23 cellular contexts compared by ENCODE assay signal in genomic region chr18:35826477-35826876, GRCh38.
DNase-seq lines count a peak whose midpoint lies in the region; ATAC-seq and TF ChIP-seq lines count a peak whose summit lies in the region.
"Had no signal": no experiment of that assay in that cellular context is flagged by ENCODE, and none has a peak within 500 bp of the region (broad histone marks: within the 10 kb centered on the region; RNA-seq: fewer than 3 reads in every experiment).

No MANE protein-coding gene starts in this region.

- no peak for DNase-seq in H9
- no peak for DNase-seq in Karpas-422
- peak; percentile 53 for DNase-seq in endodermal cell
- DNase-seq in mesendoderm: no peak
- DNase-seq in HUDEP-2 (lab: John Stamatoyannopoulos, UW; ENCODE audit: unreplicated experiment in 76 of 76): no peak
- DNase-seq: Calu3; CD8-positive, alpha-beta T cell; GF-D8; GOT3; Kasumi-1; MG63; NCI-H1092; NCI-H1694; NCI-H2081 treated with DMSO at 0.1 percent for 48 hours; NCI-H524; NCI-H82; PC-9 had no signal

- H2BK12ac ChIP-seq in H9 (ENCODE audit: insufficient read length, low read depth, low read length): peak overlapping the region; percentile 99

- H3K27ac ChIP-seq in H9 (ENCODE audit: insufficient read length, low read depth, low read length): peak overlapping the region; percentile 96
- H3K27ac ChIP-seq in Karpas-422 (ENCODE audit: low read length): no peak overlapping the region
- H3K27ac ChIP-seq in endodermal cell (ENCODE audit: low read depth, low read length): no peak overlapping the region
- no peak overlapping the region for H3K27ac ChIP-seq in mesendoderm (ENCODE audit: low read depth, low read length)
- H3K27ac ChIP-seq: BLaER1 treated with 17β-estradiol and CSF1 and Interleukin-3, amounts not matched to agents 10 nM and 100 nM; PC-9; RWPE1; SJSA1 had no signal

- no peak overlapping the region for H3K4me3 ChIP-seq in Karpas-422 (ENCODE audit: low read length)
- H3K4me3 ChIP-seq in endodermal cell (ENCODE audit: low read length): no peak overlapping the region
- no peak overlapping the region for H3K4me3 ChIP-seq in mesendoderm (ENCODE audit: low read length)
- H3K4me3 ChIP-seq: BLaER1 treated with 17β-estradiol and CSF1 and Interleukin-3, amounts not matched to agents 10 nM and 100 nM; MG63; PC-9; SJSA1 had no signal

- H2BK120ac ChIP-seq in H9 (ENCODE audit: low read depth, low read length, poor library complexity, severe bottlenecking) (peak overlapping the region; percentile 95), mesendoderm (ENCODE audit: low read depth, low read length) (peak overlapping the region; percentile 1)

- H3K56ac ChIP-seq in H9 (ENCODE audit: insufficient read length, low read depth, low read length): peak overlapping the region; percentile 70
- no peak overlapping the region for H3K56ac ChIP-seq in mesendoderm (ENCODE audit: low read length)

- no peak overlapping the region for H2AFZ ChIP-seq in H9 (ENCODE audit: low read length)
- peak overlapping the region; percentile 80; the same call in 1 of the 2 replicates for H2AFZ ChIP-seq in Karpas-422 (ENCODE audit: low read length)
- H2AFZ ChIP-seq: PC-9 had no signal

- H2BK20ac ChIP-seq in H9 (ENCODE audit: low read depth, low read length, poor library complexity, severe bottlenecking): peak overlapping the region; percentile 98

- peaks cover 12 to 35% (median 33%) of the 10 kb centered on the region in 3 experiments for H3K36me3 Mint-ChIP-seq in H9 (ENCODE audit: insufficient read depth in 1 of 3, low read depth in 3 of 3)
- peaks cover 18% of the 10 kb centered on the region for H3K36me3 Mint-ChIP-seq in endodermal cell (ENCODE audit: low read depth)
- H3K36me3 Mint-ChIP-seq: CD8-positive, alpha-beta T cell; IgD-negative memory B cell had no signal

- H3K14ac ChIP-seq in H9 (ENCODE audit: insufficient read depth, low read length): peak overlapping the region; percentile 51; the same call in 1 of the 2 replicates

- no peaks in the 10 kb centered on the region for H3K27me3 Mint-ChIP-seq in H9 (ENCODE audit: low read depth)
- no peaks in the 10 kb centered on the region for H3K27me3 Mint-ChIP-seq in endodermal cell (ENCODE audit: insufficient read depth)
- H3K27me3 Mint-ChIP-seq: IgD-negative memory B cell had no signal

- H3K36me3 ChIP-seq in Karpas-422 (ENCODE audit: insufficient read depth, low read length) (no peaks in the 10 kb centered on the region; the same call in 1 of the 2 replicates), endodermal cell (ENCODE audit: control insufficient read depth, insufficient read depth, low read length) (no peaks in the 10 kb centered on the region), mesendoderm (ENCODE audit: control insufficient read depth, insufficient read depth, low read length) (no peaks in the 10 kb centered on the region)
- H3K36me3 ChIP-seq: BLaER1 treated with 17β-estradiol and CSF1 and Interleukin-3, amounts not matched to agents 10 nM and 100 nM; MG63; SJSA1 had no signal

- no peaks in the 10 kb centered on the region for H3K79me2 ChIP-seq in H9 (ENCODE audit: insufficient read depth, low read length)
- no peaks in the 10 kb centered on the region for H3K79me2 ChIP-seq in Karpas-422 (ENCODE audit: low read length)
- H3K79me2 ChIP-seq in mesendoderm (ENCODE audit: control insufficient read depth, insufficient read depth, low read length): no peaks in the 10 kb centered on the region

- H3K9me2 ChIP-seq in Karpas-422 (replicated peaks; ENCODE audit: insufficient read depth, low read length): no peaks in the 10 kb centered on the region

- H3K79me1 ChIP-seq in H9 (ENCODE audit: insufficient read depth, low read depth, low read length, poor library complexity, severe bottlenecking) (no peaks in the 10 kb centered on the region), mesendoderm (ENCODE audit: low read length) (no peaks in the 10 kb centered on the region)

- H3K18ac ChIP-seq in H9 (ENCODE audit: insufficient read length, low read depth, low read length) (peak overlapping the region; percentile 80), mesendoderm (ENCODE audit: low read length) (peak overlapping the region; percentile 46)

- H3K4me1 Mint-ChIP-seq in H9: peaks cover 41 to 54% of the 10 kb centered on the region in 2 experiments
- H3K4me1 Mint-ChIP-seq in endodermal cell: peaks cover 10% of the 10 kb centered on the region
- H3K4me1 Mint-ChIP-seq: IgD-negative memory B cell had no signal

- H3K4me1 ChIP-seq in H9 (ENCODE audit: insufficient read depth, low read length): peaks cover 13% of the 10 kb centered on the region
- H3K4me1 ChIP-seq in Karpas-422 (ENCODE audit: low read length): peaks cover 22% of the 10 kb centered on the region
- peaks cover 2% of the 10 kb centered on the region for H3K4me1 ChIP-seq in endodermal cell (ENCODE audit: control insufficient read depth, insufficient read depth, low read length)
- peaks cover 1% of the 10 kb centered on the region for H3K4me1 ChIP-seq in mesendoderm (ENCODE audit: control insufficient read depth, low read depth, low read length)
- H3K4me1 ChIP-seq: SJSA1 had no signal

- H3K23ac ChIP-seq in H9 (ENCODE audit: insufficient read length, low read depth, low read length): no peak overlapping the region
- no peak overlapping the region for H3K23ac ChIP-seq in mesendoderm (ENCODE audit: low read length)

- no peak overlapping the region for H3K4me3 Mint-ChIP-seq in H9
- H3K4me3 Mint-ChIP-seq in endodermal cell: no peak overlapping the region
- H3K4me3 Mint-ChIP-seq: CD8-positive, alpha-beta T cell; IgD-negative memory B cell had no signal

- H3K4me2 ChIP-seq in H9 (ENCODE audit: insufficient read depth, insufficient read length, low read length): peak overlapping the region; percentile 10
- no peak overlapping the region for H3K4me2 ChIP-seq in Karpas-422 (ENCODE audit: low read depth, low read length, poor library complexity, severe bottlenecking)
- no peak overlapping the region for H3K4me2 ChIP-seq in mesendoderm (ENCODE audit: low read length)
- H3K4me2 ChIP-seq: PC-9 had no signal

- peak overlapping the region; percentile 79 for H3T11ph ChIP-seq in H9 (ENCODE audit: low read length)

- H2BK5ac ChIP-seq in H9 (ENCODE audit: insufficient read length, low read length) (peak overlapping the region; percentile 77), mesendoderm (ENCODE audit: low read length) (peak overlapping the region; percentile 17)

- H4K8ac ChIP-seq in H9 (replicated peaks; ENCODE audit: insufficient read length, low read depth, low read length) (peak overlapping the region; percentile 87), mesendoderm (ENCODE audit: low read depth, low read length) (no peak overlapping the region)

- ATAC-seq in HG02642 (IDR thresholded peaks at IDR 0.05; ENCODE audit: poor library complexity, unreplicated experiment): no peak
- no peak for ATAC-seq in GM18519 (IDR thresholded peaks at IDR 0.05; ENCODE audit: low FRiP score, unreplicated experiment)
- ATAC-seq: CD8-positive, alpha-beta T cell had no signal

- H4K20me1 ChIP-seq in H9 (ENCODE audit: control insufficient read depth, insufficient read depth, insufficient read length) (no peaks in the 10 kb centered on the region), Karpas-422 (ENCODE audit: insufficient read depth, low read depth, low read length) (no peaks in the 10 kb centered on the region)
- H4K20me1 ChIP-seq: BLaER1 treated with 17β-estradiol and CSF1 and Interleukin-3, amounts not matched to agents 10 nM and 100 nM had no signal

- no peaks in the 10 kb centered on the region for H3K23me2 ChIP-seq in H9 (ENCODE audit: insufficient read length, low read depth, low read length, poor library complexity, severe bottlenecking)

- peaks cover 31 to 36% of the 10 kb centered on the region in 2 experiments for H3K9me3 Mint-ChIP-seq in H9
- H3K9me3 Mint-ChIP-seq in endodermal cell: peaks cover 40% of the 10 kb centered on the region

- H3K27ac Mint-ChIP-seq in H9 (peak overlapping the region; percentile 96 to 99 (median 99)), endodermal cell (peak overlapping the region; percentile 66)
- H3K27ac Mint-ChIP-seq: CD8-positive, alpha-beta T cell; IgD-negative memory B cell had no signal

- H3K9me3 ChIP-seq in H9 (ENCODE audit: control insufficient read depth, low read depth, low read length) (peaks cover 8% of the 10 kb centered on the region), Karpas-422 (ENCODE audit: low read length) (no peaks in the 10 kb centered on the region), endodermal cell (ENCODE audit: control insufficient read depth, low read length) (peaks cover 25% of the 10 kb centered on the region)
- H3K9me3 ChIP-seq: MG63, SJSA1 had no signal

- TF ChIP-seq CTCF in H9 (conservative IDR thresholded peaks at IDR 0.05) (no peak), endodermal cell (conservative IDR thresholded peaks at IDR 0.05) (no peak)

- H2BK15ac ChIP-seq in H9 (ENCODE audit: low read depth, low read length): no peak overlapping the region; the same call in 1 of the 2 replicates
- no peak overlapping the region for H2BK15ac ChIP-seq in mesendoderm (replicated peaks; ENCODE audit: low read depth)

- H4K5ac ChIP-seq in H9 (ENCODE audit: insufficient read length, low read depth, low read length) (peak overlapping the region; percentile 67), mesendoderm (ENCODE audit: low read length) (no peak overlapping the region)

- no peaks in the 10 kb centered on the region for H3K27me3 ChIP-seq in H9 (ENCODE audit: insufficient read depth, low read length)
- no peaks in the 10 kb centered on the region for H3K27me3 ChIP-seq in Karpas-422 (ENCODE audit: low read length)
- H3K27me3 ChIP-seq in endodermal cell (ENCODE audit: control insufficient read depth, insufficient read depth, low read length, poor library complexity, severe bottlenecking): no peaks in the 10 kb centered on the region
- H3K27me3 ChIP-seq in mesendoderm (ENCODE audit: insufficient read depth, low read length, poor library complexity): no peaks in the 10 kb centered on the region
- H3K27me3 ChIP-seq: BLaER1 treated with 17β-estradiol and CSF1 and Interleukin-3, amounts not matched to agents 10 nM and 100 nM; MG63; SJSA1 had no signal

- peak overlapping the region; percentile 81 for H3K4ac ChIP-seq in H9 (ENCODE audit: low read depth, low read length)
- no peak overlapping the region for H3K4ac ChIP-seq in mesendoderm (ENCODE audit: low read depth, low read length)

- no CpG with 5 or more reads among the region's 1 CpG for WGBS in H9 (ENCODE audit: extremely low coverage, insufficient read length, low lambda C conversion rate)
- WGBS in endodermal cell (ENCODE audit: insufficient coverage in 1 of 2, insufficient read length in 1 of 2), 2 experiments: 71% methylated on average over 1 of the region's 1 CpG; no CpG with 5 or more reads in 1 of the 2 experiments
- no CpG with 5 or more reads among the region's 1 CpG for WGBS in mesendoderm (ENCODE audit: extremely low coverage, insufficient coverage, low lambda C conversion rate)

- H4K91ac ChIP-seq in H9 (ENCODE audit: insufficient read length, low read depth, low read length): peak overlapping the region; percentile 79

- H3K9ac ChIP-seq in H9 (ENCODE audit: extremely low read depth, insufficient read length, low read length) (no peak overlapping the region), Karpas-422 (ENCODE audit: low read length) (no peak overlapping the region), endodermal cell (ENCODE audit: extremely low read depth, low read length, poor library complexity, severe bottlenecking) (no peak overlapping the region), mesendoderm (ENCODE audit: low read length) (no peak overlapping the region)
- H3K9ac ChIP-seq: BLaER1 treated with 17β-estradiol and CSF1 and Interleukin-3, amounts not matched to agents 10 nM and 100 nM had no signal

- peak overlapping the region; percentile 99 for H2AK5ac ChIP-seq in H9 (ENCODE audit: insufficient read length, low read length)
- no peak overlapping the region for H2AK5ac ChIP-seq in mesendoderm (ENCODE audit: low read length)
